In genomic region chr14:89349196-89350008, GRCh38 we compare ENCODE assay signal across 9 cellular contexts.
A peak's percentile ranks its signal among the peaks of the same experiment; 100 is the strongest.
DNase-seq lines count a peak whose midpoint lies in the region; ATAC-seq and TF ChIP-seq lines count a peak whose summit lies in the region.
"Had no signal": no experiment of that assay in that cellular context is flagged by ENCODE, and none has a peak within 500 bp of the region (broad histone marks: within the 10 kb centered on the region; RNA-seq: fewer than 3 reads in every experiment).

No MANE protein-coding gene starts in this region.

- no peak for ATAC-seq in GM18873 (IDR thresholded peaks at IDR 0.05; ENCODE audit: low FRiP score, unreplicated experiment)

- H3K9me3 Mint-ChIP-seq in activated CD4-positive, alpha-beta memory T cell treated with anti-CD3 and anti-CD28 coated beads for 36 hours = no peaks in the 10 kb centered on the region
- H3K9me3 Mint-ChIP-seq in activated naive CD4-positive, alpha-beta T cell treated with anti-CD3 and anti-CD28 coated beads, Interleukin-2, amount 10 ng/mL, durations not matched to agents 7 days and 5 days = no peaks in the 10 kb centered on the region
- H3K9me3 Mint-ChIP-seq: T-helper 1 cell treated with Interleukin-12 subunit alpha and Interleukin-12 subunit beta and Interleukin-4 antibody, amounts not matched to agents 30 μg/mL and 1 μg/mL, for 36 hours had no signal

- CTCF ChIA-PET in activated CD4-positive, alpha-beta memory T cell treated with anti-CD3 and anti-CD28 coated beads for 36 hours (lab: Charles Lee) = no interaction called here
- CTCF ChIA-PET in activated naive CD4-positive, alpha-beta T cell treated with anti-CD3 and anti-CD28 coated beads, Interleukin-2, amount 10 ng/mL, durations not matched to agents 7 days and 5 days (lab: Charles Lee) = no interaction called here

- POLR2A ChIA-PET in activated CD4-positive, alpha-beta memory T cell treated with anti-CD3 and anti-CD28 coated beads for 36 hours (lab: Charles Lee) = no interaction called here

- no peaks in the 10 kb centered on the region for H3K27me3 Mint-ChIP-seq in activated CD4-positive, alpha-beta memory T cell treated with anti-CD3 and anti-CD28 coated beads for 36 hours
- no peaks in the 10 kb centered on the region for H3K27me3 Mint-ChIP-seq in activated naive CD4-positive, alpha-beta T cell treated with anti-CD3 and anti-CD28 coated beads, Interleukin-2, amount 10 ng/mL, durations not matched to agents 7 days and 5 days

- TF ChIP-seq CTCF in fibroblast of pulmonary artery (IDR thresholded peaks at IDR 0.05; ENCODE audit: low read length, missing control alignments) = no peak

- H3K36me3 Mint-ChIP-seq in activated CD4-positive, alpha-beta memory T cell treated with anti-CD3 and anti-CD28 coated beads for 36 hours = peaks cover 36% of the 10 kb centered on the region
- H3K36me3 Mint-ChIP-seq in activated naive CD4-positive, alpha-beta T cell treated with anti-CD3 and anti-CD28 coated beads, Interleukin-2, amount 10 ng/mL, durations not matched to agents 7 days and 5 days = peaks cover 53% of the 10 kb centered on the region

- H3K4me3 Mint-ChIP-seq in activated CD4-positive, alpha-beta memory T cell treated with anti-CD3 and anti-CD28 coated beads for 36 hours = no peak overlapping the region
- no peak overlapping the region for H3K4me3 Mint-ChIP-seq in activated naive CD4-positive, alpha-beta T cell treated with anti-CD3 and anti-CD28 coated beads, Interleukin-2, amount 10 ng/mL, durations not matched to agents 7 days and 5 days

- DNase-seq in Jurkat, Clone E6-1 (ENCODE audit: low read depth, low spot score) = peak; percentile 78
- DNase-seq in NCI-H524 treated with DMSO at 0.1 percent for 48 hours (lab: John Stamatoyannopoulos, UW) (peak; percentile 99), fibroblast of pulmonary artery (ENCODE audit: low read depth) (peak; percentile 34), posterior cingulate gyrus (peak; percentile 34 to 97 (median 82))
- no peak for DNase-seq in activated CD4-positive, alpha-beta memory T cell treated with anti-CD3 and anti-CD28 coated beads for 36 hours
- no peak for DNase-seq in activated naive CD4-positive, alpha-beta T cell treated with anti-CD3 and anti-CD28 coated beads, Interleukin-2, amount 10 ng/mL, durations not matched to agents 7 days and 5 days
- no peak for DNase-seq in activated T-cell treated with anti-CD3 and anti-CD28 coated beads, Interleukin-2, amount 50 U/mL, for 48 hours

- H3K4me3 ChIP-seq in Jurkat, Clone E6-1 (ENCODE audit: low read length) = no peak overlapping the region
- H3K4me3 ChIP-seq in fibroblast of pulmonary artery (replicated peaks; ENCODE audit: low read depth, low read length) = no peak overlapping the region

- peaks cover 42% of the 10 kb centered on the region for H3K4me1 Mint-ChIP-seq in activated CD4-positive, alpha-beta memory T cell treated with anti-CD3 and anti-CD28 coated beads for 36 hours (ENCODE audit: low read depth)
- H3K4me1 Mint-ChIP-seq in activated naive CD4-positive, alpha-beta T cell treated with anti-CD3 and anti-CD28 coated beads, Interleukin-2, amount 10 ng/mL, durations not matched to agents 7 days and 5 days = peaks cover 40% of the 10 kb centered on the region

- no peak overlapping the region for H3K27ac Mint-ChIP-seq in activated CD4-positive, alpha-beta memory T cell treated with anti-CD3 and anti-CD28 coated beads for 36 hours
- H3K27ac Mint-ChIP-seq in activated naive CD4-positive, alpha-beta T cell treated with anti-CD3 and anti-CD28 coated beads, Interleukin-2, amount 10 ng/mL, durations not matched to agents 7 days and 5 days = no peak overlapping the region

- intact Hi-C loops in posterior cingulate gyrus (cut with DNase I) = loop anchor here (10.0 kb wide), 1 partner anchor 95 kb away; no protein-coding TSS in a partner anchor
- intact Hi-C loops in activated CD4-positive, alpha-beta memory T cell treated with anti-CD3 and anti-CD28 coated beads for 36 hours (cut with micrococcal nuclease) = no loop called here

Comparison
In these comparisons a context has a peak if more than half of its experiments do, and no peak if none do; other contexts are left out.
1. DNase-seq: peak in Jurkat, Clone E6-1 (single experiment), NCI-H524 treated with DMSO at 0.1 percent for 48 hours (single experiment), fibroblast of pulmonary artery (single experiment) and posterior cingulate gyrus (10 of 10); none in activated CD4-positive, alpha-beta memory T cell treated with anti-CD3 and anti-CD28 coated beads for 36 hours (single experiment), activated naive CD4-positive, alpha-beta T cell treated with anti-CD3 and anti-CD28 coated beads, Interleukin-2, amount 10 ng/mL, durations not matched to agents 7 days and 5 days (single experiment) and activated T-cell treated with anti-CD3 and anti-CD28 coated beads, Interleukin-2, amount 50 U/mL, for 48 hours (0 of 2).